9 cellular contexts compared by ENCODE assay signal in the genomic region with DNA sequence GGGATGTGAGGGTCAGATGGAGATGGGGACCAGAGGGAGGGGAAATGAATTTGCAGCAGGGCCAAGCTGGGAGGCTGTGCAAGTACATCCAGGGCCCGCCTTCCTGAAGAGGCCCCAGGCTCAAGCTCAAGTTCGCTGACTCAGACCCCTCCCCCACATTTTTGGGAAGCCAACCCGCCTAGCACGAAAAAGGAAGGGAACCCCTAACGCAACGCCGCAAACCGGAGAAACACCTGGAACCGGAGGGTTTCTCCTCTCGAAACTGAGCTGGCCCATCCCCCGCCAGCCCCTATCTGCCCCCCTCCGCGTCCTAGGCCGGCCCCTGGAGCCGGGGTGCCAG. TPM values are rescaled to one million over a fixed set of nuclear protein-coding genes. Genes with fewer than 3 reads are reported as not detected.
A peak's percentile ranks its signal among the peaks of the same experiment; 100 is the strongest.
DNase-seq lines count a peak whose midpoint lies in the region; TF ChIP-seq lines count a peak whose summit lies in the region.
"Had no signal": no experiment of that assay in that cellular context is flagged by ENCODE, and none has a peak within 500 bp of the region (broad histone marks: within the 10 kb centered on the region; RNA-seq: fewer than 3 reads in every experiment).

No MANE protein-coding gene starts in this region.

- TF ChIP-seq POLR2A in sigmoid colon (IDR thresholded peaks at IDR 0.05), result no peak

- peaks cover 0 to 18% (median 15%) of the 10 kb centered on the region in 4 donors for H3K4me1 ChIP-seq in sigmoid colon

- H3K4me3 ChIP-seq in epithelial cell of esophagus (ENCODE audit: low read length) (peak overlapping the region; percentile 39), sigmoid colon (peak overlapping the region; percentile 39 to 74 (median 56))

- no peak for TF ChIP-seq EP300 in sigmoid colon (IDR thresholded peaks at IDR 0.05)

- TF ChIP-seq CTCF in epithelial cell of esophagus (IDR thresholded peaks at IDR 0.05; ENCODE audit: insufficient read depth, low read depth, low read length, missing control alignments), result no peak
- TF ChIP-seq CTCF in sigmoid colon (IDR thresholded peaks at IDR 0.05), result no peak
- no peak for TF ChIP-seq CTCF in GM20000 (IDR thresholded peaks at IDR 0.05; ENCODE audit: extremely low read depth, missing control alignments)

- intact Hi-C loops in sigmoid colon (cut with DNase I), result no loop called here

- DNase-seq in NCI-H2227 (lab: John Stamatoyannopoulos, UW; ENCODE audit: unreplicated experiment) (peak; percentile 60), NCI-H2227 treated with DMSO at 0.1 percent for 48 hours (lab: John Stamatoyannopoulos, UW) (no peak), NCI-H524 (lab: John Stamatoyannopoulos, UW) (peak; percentile 25 to 58), epithelial cell of esophagus (ENCODE audit: low read depth) (no peak), sigmoid colon (no peak), GM20000 (ENCODE audit: low spot score) (no peak), NCI-H2029 (lab: John Stamatoyannopoulos, UW) (no peak), AG08395 (ENCODE audit: low spot score) (no peak)

- H3K27me3 ChIP-seq in sigmoid colon, result peaks cover 0 to 5% (median 0%) of the 10 kb centered on the region in 3 donors

- peak overlapping the region in 1 of 4 donors; percentile 76 for H3K27ac ChIP-seq in sigmoid colon

- H3K36me3 ChIP-seq in sigmoid colon, result no peaks in the 10 kb centered on the region

- 2 to 3% methylated on average over 15 of the region's 15 CpGs for WGBS in sigmoid colon, 2 donors

- no peaks in the 10 kb centered on the region for H3K9me3 ChIP-seq in sigmoid colon

RNA-seq across cellular contexts. Expression of gene AP3B2, which starts 0.6 kb away (rescaled TPM):
- 1 to 10 TPM; 1.2 to 9.3 (median 3.4) TPM for total RNA-seq in sigmoid colon
- polyA plus RNA-seq in sigmoid colon, result 1 to 10 TPM in 1 of 3 donors, under 1 TPM in 1, not detected in 1; 0.60 to 1.3 TPM
- polyA plus RNA-seq: CD4-positive, alpha-beta memory T cell had no signal

Comparison
In these comparisons a context has a peak if more than half of its experiments do, and no peak if none do; other contexts are left out.
1. DNase-seq: peak in NCI-H2227 (single experiment) and NCI-H524 (2 of 2); none in NCI-H2227 treated with DMSO at 0.1 percent for 48 hours (single experiment), epithelial cell of esophagus (single experiment), sigmoid colon (single experiment), GM20000 (single experiment), NCI-H2029 (single experiment) and AG08395 (single experiment).